10 cellular contexts compared by ENCODE assay signal in genomic region chr12:7639571-7640122, GRCh38. TPM values are rescaled to one million over a fixed set of nuclear protein-coding genes. Genes with fewer than 3 reads are reported as not detected.
DNase-seq lines count a peak whose midpoint lies in the region; ATAC-seq and TF ChIP-seq lines count a peak whose summit lies in the region.
"Not testable (repeated sequence)": the region's sequence is repeated elsewhere in the genome, so short reads cannot be mapped to it uniquely, and the experiment has no call there.
"Had no signal": no experiment of that assay in that cellular context is flagged by ENCODE, and none has a peak within 500 bp of the region (broad histone marks: within the 10 kb centered on the region; RNA-seq: fewer than 3 reads in every experiment).

No MANE protein-coding gene starts in this region.

- peak overlapping the region; percentile 22; the same call in 1 of the 3 replicates for H3K4me3 Mint-ChIP-seq in GM23338
- H3K4me3 Mint-ChIP-seq in T-helper 17 cell: peak overlapping the region; percentile 89
- H3K4me3 Mint-ChIP-seq in activated naive CD4-positive, alpha-beta T cell treated with anti-CD3 and anti-CD28 coated beads, Interleukin-2, amount 10 ng/mL, durations not matched to agents 7 days and 5 days: peak overlapping the region; percentile 66
- peak overlapping the region; percentile 78 to 84 for H3K4me3 Mint-ChIP-seq in effector memory CD8-positive, alpha-beta T cell
- peak overlapping the region; percentile 78 to 90 (median 87) for H3K4me3 Mint-ChIP-seq in immature natural killer cell

- CTCF ChIA-PET in activated naive CD4-positive, alpha-beta T cell treated with anti-CD3 and anti-CD28 coated beads, Interleukin-2, amount 10 ng/mL, durations not matched to agents 7 days and 5 days (lab: Charles Lee): interaction anchor here (0.8 to 2.1 kb wide), 7 partner anchors 10 to 179 kb away, joined by 3 to 11 read pairs (median 3); no protein-coding TSS in a partner anchor

- not testable (repeated sequence) for H3K9me3 Mint-ChIP-seq in GM23338; activated naive CD4-positive, alpha-beta T cell treated with anti-CD3 and anti-CD28 coated beads, Interleukin-2, amount 10 ng/mL, durations not matched to agents 7 days and 5 days; effector memory CD8-positive, alpha-beta T cell; immature natural killer cell

- H2AFZ ChIP-seq in GM23338 (0 out of 2 replicates have a peak overlapping the region, but pooled peaks have one; percentile 69), osteoblast (ENCODE audit: low read length) (peak overlapping the region; percentile 25)

- H3K36me3 ChIP-seq in GM23338 (ENCODE audit: insufficient read depth); osteoblast (ENCODE audit: insufficient read depth, low read length); stomach: not testable (repeated sequence)

- H3K9me2 ChIP-seq in GM23338 (ENCODE audit: insufficient read depth): not testable (repeated sequence)

- peak; percentile 3; the same call in 2 of the 3 replicates for ATAC-seq in GM23338
- ATAC-seq in T-helper 17 cell; effector memory CD8-positive, alpha-beta T cell (replicated peaks): not testable (repeated sequence)

- H3K27me3 ChIP-seq in GM23338 (ENCODE audit: insufficient read depth); osteoblast (ENCODE audit: insufficient read depth, low read length): not testable (repeated sequence)
- H3K27me3 ChIP-seq in stomach: peaks cover 0 to 15% (median 0%) of the 10 kb centered on the region in 3 donors

- H3K4me3 ChIP-seq in GM23338 (peak overlapping the region; percentile 55), osteoblast (ENCODE audit: insufficient read depth, low read length) (peak overlapping the region; percentile 27), stomach (peak overlapping the region; percentile 27 to 41 (median 39))

- H3K36me3 Mint-ChIP-seq in GM23338 (ENCODE audit: low read depth); T-helper 17 cell (ENCODE audit: low read depth); activated naive CD4-positive, alpha-beta T cell treated with anti-CD3 and anti-CD28 coated beads, Interleukin-2, amount 10 ng/mL, durations not matched to agents 7 days and 5 days; effector memory CD8-positive, alpha-beta T cell (ENCODE audit: insufficient read depth); immature natural killer cell: not testable (repeated sequence)

- H3K79me2 ChIP-seq in GM23338 (replicated peaks; ENCODE audit: insufficient read depth); osteoblast (ENCODE audit: insufficient read depth, low read length): not testable (repeated sequence)

- 38 to 78% (median 42%) methylated on average over 7 to 37 of the region's 41 CpGs for WGBS in stomach, 5 donors

- not testable (repeated sequence) for TF ChIP-seq POLR2A in stomach (IDR thresholded peaks at IDR 0.05)

- H3K4me1 ChIP-seq in GM23338 (ENCODE audit: insufficient read depth): peaks cover 30% of the 10 kb centered on the region
- H3K4me1 ChIP-seq in osteoblast (ENCODE audit: insufficient read depth, low read length): not testable (repeated sequence)
- peaks cover 6 to 20% (median 14%) of the 10 kb centered on the region in 4 donors for H3K4me1 ChIP-seq in stomach

- H3K4me1 Mint-ChIP-seq in GM23338 (peaks cover 38% of the 10 kb centered on the region), T-helper 17 cell (peaks cover 22% of the 10 kb centered on the region), immature natural killer cell (peaks cover 17 to 27% of the 10 kb centered on the region in 2 donors)
- H3K4me1 Mint-ChIP-seq in activated naive CD4-positive, alpha-beta T cell treated with anti-CD3 and anti-CD28 coated beads, Interleukin-2, amount 10 ng/mL, durations not matched to agents 7 days and 5 days: peaks cover 33% of the 10 kb centered on the region
- H3K4me1 Mint-ChIP-seq in effector memory CD8-positive, alpha-beta T cell (ENCODE audit: low read depth in 2 of 2): peaks cover 18 to 24% of the 10 kb centered on the region in 2 donors

- TF ChIP-seq CTCF in GM23338 (conservative IDR thresholded peaks at IDR 0.05; ENCODE audit: low read depth in 2 of 2); osteoblast (IDR thresholded peaks at IDR 0.05; ENCODE audit: extremely low read depth, low read depth, low read length); stomach (IDR thresholded peaks at IDR 0.05): not testable (repeated sequence)

- intact Hi-C loops in stomach (cut with DNase I; ENCODE audit: low total_unique reads): loop anchor here (5.0 kb wide), 1 partner anchor 417 kb away; no protein-coding TSS in a partner anchor

- not testable (repeated sequence) for H4K20me1 ChIP-seq in GM23338 (replicated peaks; ENCODE audit: insufficient read depth); osteoblast (ENCODE audit: insufficient read depth, low read length)

- not testable (repeated sequence) for H3K9me3 ChIP-seq in T-helper 17 cell (ENCODE audit: control insufficient read depth, low read length, poor library complexity, severe bottlenecking); osteoblast (ENCODE audit: low read depth, low read length); stomach

- H3F3A ChIP-seq in GM23338 (replicated peaks; ENCODE audit: low read depth): not testable (repeated sequence)

- peak overlapping the region; percentile 76 for H3K4me2 ChIP-seq in GM23338
- peak overlapping the region; percentile 49 for H3K4me2 ChIP-seq in osteoblast (ENCODE audit: insufficient read depth, low read length)

- not testable (repeated sequence) for DNase-seq in GM23338 (ENCODE audit: low spot score); T-helper 17 cell; activated naive CD4-positive, alpha-beta T cell treated with anti-CD3 and anti-CD28 coated beads, Interleukin-2, amount 10 ng/mL, durations not matched to agents 7 days and 5 days; immature natural killer cell; osteoblast (ENCODE audit: insufficient read length, low spot score, missing footprints); stomach
- peak in 1 of 3 experiments; percentile 30 for DNase-seq in effector memory CD8-positive, alpha-beta T cell

- not testable (repeated sequence) for H3K27ac Mint-ChIP-seq in GM23338
- peak overlapping the region; percentile 56 for H3K27ac Mint-ChIP-seq in T-helper 17 cell
- peak overlapping the region; percentile 96 for H3K27ac Mint-ChIP-seq in activated naive CD4-positive, alpha-beta T cell treated with anti-CD3 and anti-CD28 coated beads, Interleukin-2, amount 10 ng/mL, durations not matched to agents 7 days and 5 days
- H3K27ac Mint-ChIP-seq in effector memory CD8-positive, alpha-beta T cell: peak overlapping the region; percentile 74 to 88
- H3K27ac Mint-ChIP-seq in immature natural killer cell: peak overlapping the region; percentile 43 to 91 (median 82)

- not testable (repeated sequence) for H3K27ac ChIP-seq in GM23338 (ENCODE audit: low read depth); osteoblast (ENCODE audit: low read depth, low read length); stomach

- H3K27me3 Mint-ChIP-seq in GM23338 (ENCODE audit: insufficient read depth, low read depth, poor library complexity); immature natural killer cell (ENCODE audit: low read depth in 3 of 3): not testable (repeated sequence)
- peaks cover 15% of the 10 kb centered on the region for H3K27me3 Mint-ChIP-seq in T-helper 17 cell
- peaks cover 14% of the 10 kb centered on the region for H3K27me3 Mint-ChIP-seq in activated naive CD4-positive, alpha-beta T cell treated with anti-CD3 and anti-CD28 coated beads, Interleukin-2, amount 10 ng/mL, durations not matched to agents 7 days and 5 days
- H3K27me3 Mint-ChIP-seq in effector memory CD8-positive, alpha-beta T cell: peaks cover 6 to 13% of the 10 kb centered on the region in 2 donors

- not testable (repeated sequence) for TF ChIP-seq EP300 in stomach (IDR thresholded peaks at IDR 0.05)

RNA-seq across cellular contexts. Expression of gene APOBEC1, which starts 26.1 kb away (rescaled TPM):
- not detected in 2 replicates for total RNA-seq in GM23338 (2014; rRNA removed; shearing (Covaris generic))
- polyA plus RNA-seq in GM23338 (2016; fragmentation: Nextera tagmentation; extraction: Ambion mirVana) (not detected in 2 replicates), immature natural killer cell (not detected), stomach (1 to 10 TPM in 1 of 3 donors, under 1 TPM in 1, not detected in 1; 0.63 to 2.0 TPM)
- total RNA-seq in T-helper 17 cell (not detected), osteoblast (not detected in 2 replicates), stomach (1 to 10 TPM in 1 of 5 donors, not detected in 4; 4.2 TPM)
- total RNA-seq: left lobe of liver, right lobe of liver had no signal
- polyA plus RNA-seq: neural cell had no signal

RNA-seq across cellular contexts. Expression of gene GDF3, which starts 55.9 kb away (rescaled TPM):
- 15.3 and 19.3 TPM in 2 replicates for total RNA-seq in GM23338 (2014; rRNA removed; shearing (Covaris generic))
- polyA plus RNA-seq in GM23338 (2016; fragmentation: Nextera tagmentation; extraction: Ambion mirVana) (31.7 and 32.0 TPM in 2 replicates), immature natural killer cell (not detected), stomach (not detected)
- total RNA-seq in T-helper 17 cell (not detected), osteoblast (not detected in 2 replicates), stomach (not detected)
- total RNA-seq: left lobe of liver, right lobe of liver had no signal
- polyA plus RNA-seq: neural cell had no signal

Comparison
In these comparisons a context has a peak if more than half of its experiments do, and no peak if none do; other contexts are left out.
1. H3K4me3 Mint-ChIP-seq: peak in every context shown above with its lines; median percentile 89 in T-helper 17 cell; 87 in immature natural killer cell; 81 in effector memory CD8-positive, alpha-beta T cell; 66 in activated naive CD4-positive, alpha-beta T cell treated with anti-CD3 and anti-CD28 coated beads, Interleukin-2, amount 10 ng/mL, durations not matched to agents 7 days and 5 days; 22 in GM23338.
2. RNA of gene GDF3, which starts 55.9 kb away (total RNA-seq): 15.3 to 19.3 TPM in GM23338; not detected in T-helper 17 cell, not detected in osteoblast and not detected in stomach; every median in the first group is over 10 times any median in the second.
3. Peak in every context shown above with its lines, with median percentiles within 50 percentile points of each other: H3K4me3 ChIP-seq.